ENCODE assay signal across 30 cellular contexts in the genomic region with DNA sequence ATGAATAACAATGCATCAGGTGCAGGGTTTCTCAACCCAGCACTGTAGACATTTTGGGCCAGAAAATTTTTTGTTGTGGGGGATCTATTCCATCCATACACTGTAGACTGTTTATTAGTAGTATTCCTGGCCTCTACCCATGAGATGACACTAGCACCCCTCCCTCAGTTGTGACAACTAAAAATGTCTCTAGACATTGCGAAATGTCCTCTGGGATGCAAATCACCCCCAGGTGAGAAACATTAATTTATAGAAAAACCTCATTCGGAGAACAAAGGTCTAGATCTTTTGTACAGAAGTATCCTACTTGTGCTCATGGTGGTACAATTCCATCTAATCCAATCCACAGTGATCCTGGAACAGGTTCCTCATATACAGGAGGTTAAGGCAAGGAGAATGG. TPM values are rescaled to one million over a fixed set of nuclear protein-coding genes. Genes with fewer than 3 reads are reported as not detected.
"Had no signal": no experiment of that assay in that cellular context is flagged by ENCODE, and none has a peak within 500 bp of the region (broad histone marks: within the 10 kb centered on the region; RNA-seq: fewer than 3 reads in every experiment).

No MANE protein-coding gene starts in this region.

- H3K27ac Mint-ChIP-seq: endodermal cell; nephron progenitor cell; stimulated activated naive B cell treated with anti-CD40 and anti-IgM and Interleukin-4, amounts not matched to agents 10 μg/mL and 1 μg/mL and 100 μg/mL, for 72 hours; stimulated activated naive CD8-positive, alpha-beta T cell treated with anti-CD3 and anti-CD28 coated beads, Interleukin-15, amount 100 ng/mL, for 72 hours had no signal

- H3K27me3 ChIP-seq: heart left ventricle, neutrophil, sigmoid colon, testis, tibial nerve, upper lobe of right lung, vagina had no signal

- H3K9me3 Mint-ChIP-seq: endodermal cell; nephron progenitor cell; stimulated activated naive B cell treated with anti-CD40 and anti-IgM and Interleukin-4, amounts not matched to agents 10 μg/mL and 1 μg/mL and 100 μg/mL, for 72 hours; stimulated activated naive CD8-positive, alpha-beta T cell treated with anti-CD3 and anti-CD28 coated beads, Interleukin-15, amount 100 ng/mL, for 72 hours had no signal

- H3K4me3 Mint-ChIP-seq: endodermal cell; nephron progenitor cell; stimulated activated naive B cell treated with anti-CD40 and anti-IgM and Interleukin-4, amounts not matched to agents 10 μg/mL and 1 μg/mL and 100 μg/mL, for 72 hours; stimulated activated naive CD8-positive, alpha-beta T cell treated with anti-CD3 and anti-CD28 coated beads, Interleukin-15, amount 100 ng/mL, for 72 hours had no signal

- DNase-seq: dermis blood vessel endothelial cell; endodermal cell; heart left ventricle; hippocampal formation; left colon; left ventricle myocardium superior; mesenchymal stem cell; midbrain; nephron progenitor cell; posterior cingulate gyrus; sigmoid colon; stimulated activated CD4-positive, alpha-beta T cell treated with anti-CD3 and anti-CD28 coated beads, Interleukin-2, amount 100 ng/mL, for 24 hours; stimulated activated CD4-positive, alpha-beta T cell treated with anti-CD3 and anti-CD28 coated beads, Interleukin-4, amount 100 ng/mL, for 4 hours; stimulated activated naive B cell treated with anti-CD40 and anti-IgM and Interleukin-4, amounts not matched to agents 10 μg/mL and 1 μg/mL and 100 μg/mL, for 72 hours; stimulated activated naive CD8-positive, alpha-beta T cell treated with anti-CD3 and anti-CD28 coated beads, Interleukin-15, amount 100 ng/mL, for 72 hours; testis; upper lobe of right lung had no signal

- FAIRE-seq: frontal cortex had no signal

- H3K9me3 ChIP-seq: heart left ventricle, neutrophil, sigmoid colon, testis, tibial nerve, upper lobe of right lung, vagina had no signal

- ATAC-seq: esophagus mucosa; heart left ventricle; left colon; left ventricle myocardium superior; stimulated activated naive B cell treated with anti-CD40 and anti-IgM and Interleukin-4, amounts not matched to agents 10 μg/mL and 1 μg/mL and 100 μg/mL, for 72 hours; stimulated activated naive CD8-positive, alpha-beta T cell treated with anti-CD3 and anti-CD28 coated beads, Interleukin-15, amount 100 ng/mL, for 72 hours; upper lobe of right lung had no signal

- H3K27me3 Mint-ChIP-seq: stimulated activated naive B cell treated with anti-CD40 and anti-IgM and Interleukin-4, amounts not matched to agents 10 μg/mL and 1 μg/mL and 100 μg/mL, for 72 hours; stimulated activated naive CD8-positive, alpha-beta T cell treated with anti-CD3 and anti-CD28 coated beads, Interleukin-15, amount 100 ng/mL, for 72 hours had no signal

- H3K4me3 ChIP-seq: heart left ventricle, lung, sigmoid colon, skin epidermis, testis, tibial nerve, upper lobe of right lung, vagina had no signal

- H3K27ac ChIP-seq: heart left ventricle, neutrophil, sigmoid colon, testis, tibial nerve, upper lobe of right lung, vagina had no signal

RNA-seq across cellular contexts. Expression of a gene that starts 58.0 kb away (rescaled TPM):
- total RNA-seq: dermis blood vessel endothelial cell, endodermal cell, esophagus mucosa, fibroblast of lung, frontal cortex, glomerular endothelial cell, heart left ventricle, kidney epithelial cell, left colon, left ventricle myocardium superior, lung, osteocyte, pulmonary artery endothelial cell, sigmoid colon, subcutaneous adipose tissue, tibial nerve, upper lobe of right lung, vagina had no signal
- polyA plus RNA-seq: fibroblast of lung, heart left ventricle, lung, sigmoid colon had no signal
